ENCODE assay signal across 15 cellular contexts in the genomic region with DNA sequence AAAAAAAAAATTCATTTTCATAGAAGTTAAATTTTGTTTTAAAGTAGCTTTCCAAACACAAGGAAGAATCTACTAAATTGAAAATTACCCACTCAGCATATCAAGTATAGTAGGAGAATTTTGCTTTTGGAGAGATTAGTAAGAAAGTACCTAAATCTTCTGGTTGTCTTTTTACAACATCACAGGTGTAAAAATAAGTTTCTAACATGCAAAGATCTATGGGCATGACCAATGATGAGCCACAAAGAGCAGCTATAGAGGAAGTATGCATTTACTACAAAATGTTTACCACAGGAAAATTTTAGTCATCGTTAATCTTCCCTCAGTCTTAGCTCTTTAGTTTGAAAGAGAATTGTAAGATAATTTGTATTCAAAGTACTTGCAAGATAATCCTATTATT. TPM values are rescaled to one million over a fixed set of nuclear protein-coding genes. Genes with fewer than 3 reads are reported as not detected.
DNase-seq lines count a peak whose midpoint lies in the region; ATAC-seq and TF ChIP-seq lines count a peak whose summit lies in the region.
"Had no signal": no experiment of that assay in that cellular context is flagged by ENCODE, and none has a peak within 500 bp of the region (broad histone marks: within the 10 kb centered on the region; RNA-seq: fewer than 3 reads in every experiment).

No MANE protein-coding gene starts in this region.

- H3K36me3 Mint-ChIP-seq in activated T-helper 2 cell treated with anti-CD3 and anti-CD28 coated beads, Interferon-gamma antibody, Interleukin-2, Interleukin-4, amounts not matched to agents 10 μg/mL and 5 μg/mL and 100 μg/mL, durations not matched to agents 14 hours and 24 hours and 36 hours (ENCODE audit: low read depth), result peaks cover 3% of the 10 kb centered on the region

- no peaks in the 10 kb centered on the region for H3K36me3 ChIP-seq in smooth muscle cell (ENCODE audit: low read depth)
- peaks cover 0 to 27% (median 14%) of the 10 kb centered on the region in 9 donors for H3K36me3 ChIP-seq in heart left ventricle
- H3K36me3 ChIP-seq in gastroesophageal sphincter, result peaks cover 0 to 17% of the 10 kb centered on the region in 2 donors

- no peak overlapping the region for H3K9ac ChIP-seq in smooth muscle cell (ENCODE audit: low read depth)

- no peaks in the 10 kb centered on the region for H3F3A ChIP-seq in smooth muscle cell (ENCODE audit: low read depth)

- TF ChIP-seq POLR2A in heart left ventricle (IDR thresholded peaks at IDR 0.05) (no peak), gastroesophageal sphincter (IDR thresholded peaks at IDR 0.05) (no peak)

- H3K4me1 Mint-ChIP-seq in activated T-helper 2 cell treated with anti-CD3 and anti-CD28 coated beads, Interferon-gamma antibody, Interleukin-2, Interleukin-4, amounts not matched to agents 10 μg/mL and 5 μg/mL and 100 μg/mL, durations not matched to agents 14 hours and 24 hours and 36 hours (ENCODE audit: low read depth), result peaks cover 21% of the 10 kb centered on the region

- H3K27ac ChIP-seq in smooth muscle cell (ENCODE audit: low read depth), result peak overlapping the region; percentile 22
- no peak overlapping the region for H3K27ac ChIP-seq in heart left ventricle
- H3K27ac ChIP-seq in gastroesophageal sphincter, result no peak overlapping the region
- H3K27ac ChIP-seq: 22Rv1, thyroid gland had no signal

- H3K4me3 ChIP-seq in smooth muscle cell (no peak overlapping the region), heart left ventricle (no peak overlapping the region), gastroesophageal sphincter (no peak overlapping the region)
- H3K4me3 ChIP-seq: thyroid gland had no signal

- H3K27me3 ChIP-seq in smooth muscle cell (ENCODE audit: low read depth), result no peaks in the 10 kb centered on the region
- H3K27me3 ChIP-seq in heart left ventricle, result no peaks in the 10 kb centered on the region
- no peaks in the 10 kb centered on the region for H3K27me3 ChIP-seq in gastroesophageal sphincter
- H3K27me3 ChIP-seq: thyroid gland had no signal

- H3K27ac Mint-ChIP-seq in activated T-helper 2 cell treated with anti-CD3 and anti-CD28 coated beads, Interferon-gamma antibody, Interleukin-2, Interleukin-4, amounts not matched to agents 10 μg/mL and 5 μg/mL and 100 μg/mL, durations not matched to agents 14 hours and 24 hours and 36 hours, result no peak overlapping the region
- H3K27ac Mint-ChIP-seq: naive thymus-derived CD4-positive, alpha-beta T cell had no signal

- H3K4me1 ChIP-seq in smooth muscle cell (ENCODE audit: low read depth), result peaks cover 15% of the 10 kb centered on the region
- peaks cover 0 to 4% (median 0%) of the 10 kb centered on the region in 12 donors for H3K4me1 ChIP-seq in heart left ventricle
- peaks cover 0 to 19% (median 0%) of the 10 kb centered on the region in 3 donors for H3K4me1 ChIP-seq in gastroesophageal sphincter
- H3K4me1 ChIP-seq: thyroid gland had no signal

- no peaks in the 10 kb centered on the region for H3K27me3 Mint-ChIP-seq in activated T-helper 2 cell treated with anti-CD3 and anti-CD28 coated beads, Interferon-gamma antibody, Interleukin-2, Interleukin-4, amounts not matched to agents 10 μg/mL and 5 μg/mL and 100 μg/mL, durations not matched to agents 14 hours and 24 hours and 36 hours (ENCODE audit: low read depth)
- H3K27me3 Mint-ChIP-seq: naive thymus-derived CD4-positive, alpha-beta T cell had no signal

- H3K4me3 Mint-ChIP-seq in activated T-helper 2 cell treated with anti-CD3 and anti-CD28 coated beads, Interferon-gamma antibody, Interleukin-2, Interleukin-4, amounts not matched to agents 10 μg/mL and 5 μg/mL and 100 μg/mL, durations not matched to agents 14 hours and 24 hours and 36 hours (ENCODE audit: low read depth), result no peak overlapping the region
- H3K4me3 Mint-ChIP-seq: naive thymus-derived CD4-positive, alpha-beta T cell had no signal

- no peak overlapping the region for H2AFZ ChIP-seq in smooth muscle cell (ENCODE audit: low read depth)

- ATAC-seq in HG02885 (IDR thresholded peaks at IDR 0.05; ENCODE audit: poor library complexity, unreplicated experiment) (peak; percentile 64), heart left ventricle (no peak), gastroesophageal sphincter (no peak)
- ATAC-seq: naive thymus-derived CD4-positive, alpha-beta T cell had no signal

- TF ChIP-seq EP300 in gastroesophageal sphincter (IDR thresholded peaks at IDR 0.05), result no peak

- H3K79me2 ChIP-seq in smooth muscle cell (ENCODE audit: low read depth), result no peaks in the 10 kb centered on the region

- H3K9me3 ChIP-seq in smooth muscle cell (replicated peaks; ENCODE audit: low read depth) (no peaks in the 10 kb centered on the region), heart left ventricle (no peaks in the 10 kb centered on the region), gastroesophageal sphincter (no peaks in the 10 kb centered on the region)
- H3K9me3 ChIP-seq: thyroid gland had no signal

- H3K9me3 Mint-ChIP-seq in activated T-helper 2 cell treated with anti-CD3 and anti-CD28 coated beads, Interferon-gamma antibody, Interleukin-2, Interleukin-4, amounts not matched to agents 10 μg/mL and 5 μg/mL and 100 μg/mL, durations not matched to agents 14 hours and 24 hours and 36 hours, result no peaks in the 10 kb centered on the region
- H3K9me3 Mint-ChIP-seq: naive thymus-derived CD4-positive, alpha-beta T cell had no signal

- WGBS in smooth muscle cell (ENCODE audit: low lambda C conversion rate), result 52% methylated on average over 1 of the region's 1 CpG
- WGBS in heart left ventricle, 4 donors, result 90 to 96% (median 93%) methylated on average over 1 of the region's 1 CpG
- 44 to 67% methylated on average over 1 of the region's 1 CpG for WGBS in gastroesophageal sphincter (ENCODE audit: low coverage in 1 of 2), 2 donors

- H4K20me1 ChIP-seq in smooth muscle cell (ENCODE audit: low read depth), result peaks cover 21% of the 10 kb centered on the region

- H3K4me2 ChIP-seq in smooth muscle cell, result peak overlapping the region; percentile 37

- intact Hi-C loops in heart left ventricle (cut with DNase I), result no loop called here
- intact Hi-C loops in activated T-helper 2 cell treated with anti-CD3 and anti-CD28 coated beads, Interferon-gamma antibody, Interleukin-2, Interleukin-4, amounts not matched to agents 10 μg/mL and 5 μg/mL and 100 μg/mL, durations not matched to agents 14 hours and 24 hours and 36 hours (cut with micrococcal nuclease), result loop anchor here (5.0 kb wide), 1 partner anchor 62 kb away; a partner anchor contains a TSS

- TF ChIP-seq CTCF in smooth muscle cell (IDR thresholded peaks at IDR 0.05; ENCODE audit: borderline replicate concordance, insufficient read depth, poor library complexity, severe bottlenecking) (no peak), heart left ventricle (IDR thresholded peaks at IDR 0.05) (no peak), gastroesophageal sphincter (IDR thresholded peaks at IDR 0.05) (no peak)

- DNase-seq in SIG-M5 treated with dmso at 0.1 percent for 504 hours (lab: John Stamatoyannopoulos, UW; ENCODE audit: unreplicated experiment) (peak; percentile 5), SIG-M5 (lab: John Stamatoyannopoulos, UW) (no peak), NOMO-1 treated with dmso at 0.1 percent for 144 hours (lab: John Stamatoyannopoulos, UW; ENCODE audit: unreplicated experiment) (peak; percentile 26), smooth muscle cell (lab: John Stamatoyannopoulos, UW; ENCODE audit: unreplicated experiment) (no peak), heart left ventricle (no peak)
- DNase-seq in activated T-helper 2 cell treated with anti-CD3 and anti-CD28 coated beads, Interferon-gamma antibody, Interleukin-2, Interleukin-4, amounts not matched to agents 10 μg/mL and 5 μg/mL and 100 μg/mL, durations not matched to agents 14 hours and 24 hours and 36 hours (ENCODE audit: low spot score), result no peak
- DNase-seq: activated naive CD4-positive, alpha-beta T cell treated with anti-CD3 and anti-CD28 coated beads, Interleukin-2, amount 50 U/mL, for 16 hours; DMS79 treated with DMSO at 0.1 percent for 48 hours; effector memory CD4-positive, alpha-beta T cell; naive thymus-derived CD4-positive, alpha-beta T cell; NCI-H69; thyroid gland had no signal

RNA-seq across cellular contexts. Expression of a gene that starts 28.1 kb away (rescaled TPM):
- total RNA-seq in smooth muscle cell (not detected in 2 replicates), heart left ventricle (not detected), gastroesophageal sphincter (not detected)
- polyA plus RNA-seq in smooth muscle cell (0.48 TPM in 1 of 2 replicates, not detected in the other), heart left ventricle (not detected)
- total RNA-seq in activated T-helper 2 cell treated with anti-CD3 and anti-CD28 coated beads, Interferon-gamma antibody, Interleukin-2, Interleukin-4, amounts not matched to agents 10 μg/mL and 5 μg/mL and 100 μg/mL, durations not matched to agents 14 hours and 24 hours and 36 hours, result not detected in 2 replicates
- total RNA-seq: naive thymus-derived CD4-positive, alpha-beta T cell; thyroid gland had no signal
- polyA plus RNA-seq: naive thymus-derived CD4-positive, alpha-beta T cell had no signal

Comparison
In these comparisons a context has a peak if more than half of its experiments do, and no peak if none do; other contexts are left out.
1. DNase-seq: peak in SIG-M5 treated with dmso at 0.1 percent for 504 hours (single experiment) and NOMO-1 treated with dmso at 0.1 percent for 144 hours (single experiment); none in SIG-M5 (single experiment), smooth muscle cell (single experiment), heart left ventricle (0 of 5) and activated T-helper 2 cell treated with anti-CD3 and anti-CD28 coated beads, Interferon-gamma antibody, Interleukin-2, Interleukin-4, amounts not matched to agents 10 μg/mL and 5 μg/mL and 100 μg/mL, durations not matched to agents 14 hours and 24 hours and 36 hours (single experiment).